In the genomic region with DNA sequence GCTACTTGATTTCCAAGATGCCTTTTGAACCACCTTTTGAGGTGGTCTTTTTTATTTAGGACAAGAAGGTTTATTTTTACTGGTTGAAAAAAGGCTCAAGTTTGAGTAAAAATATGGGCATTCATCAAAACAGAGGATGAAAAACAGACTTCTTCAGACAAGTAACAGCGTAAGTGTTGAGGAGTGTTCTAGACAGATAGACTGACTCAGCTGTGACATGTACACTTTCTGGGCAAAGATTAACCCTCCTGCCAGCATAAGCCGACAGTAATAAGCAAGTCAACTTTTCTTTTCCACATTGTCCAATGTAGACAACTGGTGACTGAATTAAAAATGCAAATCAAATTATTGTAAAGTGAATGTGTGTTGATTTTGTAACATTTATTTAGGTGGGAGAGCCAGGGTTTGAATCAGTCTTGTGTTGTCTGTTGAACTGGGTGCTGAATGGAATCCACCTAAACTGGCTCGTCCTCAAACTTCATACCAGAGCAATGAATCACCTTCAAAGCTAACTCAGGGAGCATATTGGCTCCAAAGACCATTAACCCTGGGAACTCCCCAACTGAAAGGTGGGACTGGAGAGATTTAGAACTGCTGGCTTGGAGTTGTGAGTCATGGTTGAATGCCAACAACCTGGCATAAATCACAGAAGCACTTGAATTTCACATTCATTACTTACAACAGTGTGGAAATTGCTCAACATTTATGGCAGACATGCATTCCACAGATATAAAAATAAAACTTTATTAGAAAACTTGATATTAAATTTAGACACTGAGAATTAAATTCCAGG, we compare ENCODE assay signal across 8 cellular contexts.
A peak's percentile ranks its signal among the peaks of the same experiment; 100 is the strongest.
DNase-seq lines count a peak whose midpoint lies in the region; ATAC-seq and TF ChIP-seq lines count a peak whose summit lies in the region.

No MANE protein-coding gene starts in this region.

- TF ChIP-seq EP300 in tibial nerve (IDR thresholded peaks at IDR 0.05), result no peak

- peak; percentile 79 to 87 for ATAC-seq in lower lobe of right lung

- H3K36me3 ChIP-seq in HUES48 (ENCODE audit: control insufficient read depth, insufficient read depth, low read length) (no peaks in the 10 kb centered on the region), lower lobe of right lung (no peaks in the 10 kb centered on the region), tibial nerve (no peaks in the 10 kb centered on the region)

- H3K27ac ChIP-seq in HUES48 (ENCODE audit: low read depth, low read length), result peak overlapping the region; percentile 22
- no peak overlapping the region for H3K27ac ChIP-seq in lower lobe of right lung
- H3K27ac ChIP-seq in tibial nerve, result no peak overlapping the region

- DNase-seq in AG08395 (ENCODE audit: low spot score), result peak; percentile 90
- peak; percentile 97 to 100 for DNase-seq in cardiac fibroblast (ENCODE audit: low read depth in 2 of 2)
- no peak for DNase-seq in lower lobe of right lung
- DNase-seq in tibial nerve (ENCODE audit: low spot score in 2 of 2), result no peak
- no peak for DNase-seq in T-helper 2 cell
- DNase-seq in NCI-H524 treated with DMSO at 0.1 percent for 48 hours (lab: John Stamatoyannopoulos, UW), result no peak
- no peak for DNase-seq in activated effector memory CD4-positive, alpha-beta T cell treated with anti-CD3 and anti-CD28 coated beads, Interleukin-2, amount 50 U/mL, for 16 hours

- H3K27me3 ChIP-seq in HUES48 (ENCODE audit: control insufficient read depth, insufficient read depth, low read length), result no peaks in the 10 kb centered on the region
- no peaks in the 10 kb centered on the region for H3K27me3 ChIP-seq in lower lobe of right lung (ENCODE audit: low read depth)
- H3K27me3 ChIP-seq in tibial nerve, result no peaks in the 10 kb centered on the region

- TF ChIP-seq CTCF in cardiac fibroblast (IDR thresholded peaks at IDR 0.05; ENCODE audit: low read depth, low read length) (no peak), lower lobe of right lung (IDR thresholded peaks at IDR 0.05) (no peak), tibial nerve (IDR thresholded peaks at IDR 0.05) (no peak)

- H3K4me3 ChIP-seq in HUES48 (ENCODE audit: low read depth, low read length), result no peak overlapping the region
- peak overlapping the region in 1 of 2 donors; percentile 2 for H3K4me3 ChIP-seq in cardiac fibroblast (replicated peaks in 1 of 2; ENCODE audit: low read depth in 2 of 2, low read length in 2 of 2)
- no peak overlapping the region for H3K4me3 ChIP-seq in lower lobe of right lung
- no peak overlapping the region for H3K4me3 ChIP-seq in tibial nerve

- no peak for TF ChIP-seq POLR2A in tibial nerve (IDR thresholded peaks at IDR 0.05)

- H3K9me3 ChIP-seq in HUES48 (ENCODE audit: control insufficient read depth, insufficient read depth, low read length) (0 out of 2 replicates have a peak, but pooled peaks cover 3% of the 10 kb centered on the region), lower lobe of right lung (no peaks in the 10 kb centered on the region), tibial nerve (no peaks in the 10 kb centered on the region)

- H3K4me1 ChIP-seq in HUES48 (ENCODE audit: control insufficient read depth, insufficient read depth, low read length) (peaks cover 9% of the 10 kb centered on the region; the same call in 1 of the 2 replicates), lower lobe of right lung (peaks cover 16% of the 10 kb centered on the region), tibial nerve (peaks cover 0 to 20% (median 8%) of the 10 kb centered on the region in 4 donors)

- H3K9ac ChIP-seq in HUES48 (ENCODE audit: low read depth, low read length), result no peak overlapping the region

- intact Hi-C loops in lower lobe of right lung (cut with DNase I), result no loop called here

- WGBS in tibial nerve, 2 donors, result 53 to 54% methylated on average over 3 of the region's 3 CpGs

Comparison
In these comparisons a context has a peak if more than half of its experiments do, and no peak if none do; other contexts are left out.
1. DNase-seq: peak in AG08395 (single experiment) and cardiac fibroblast (2 of 2); none in lower lobe of right lung (single experiment), tibial nerve (0 of 2), T-helper 2 cell (0 of 5), NCI-H524 treated with DMSO at 0.1 percent for 48 hours (single experiment) and activated effector memory CD4-positive, alpha-beta T cell treated with anti-CD3 and anti-CD28 coated beads, Interleukin-2, amount 50 U/mL, for 16 hours (single experiment).